16 cellular contexts compared by ENCODE assay signal in genomic region chr1:65668368-65668767, GRCh38.
DNase-seq lines count a peak whose midpoint lies in the region; ATAC-seq, FAIRE-seq and TF ChIP-seq lines count a peak whose summit lies in the region.
"Had no signal": no experiment of that assay in that cellular context is flagged by ENCODE, and none has a peak within 500 bp of the region (broad histone marks: within the 10 kb centered on the region; RNA-seq: fewer than 3 reads in every experiment).

No MANE protein-coding gene starts in this region.

- DNase-seq in Daoy (ENCODE audit: low read depth) (peak; percentile 21), HS-27A (ENCODE audit: low read depth) (peak; percentile 49), astrocyte (ENCODE audit: low read depth) (no peak), glomerular visceral epithelial cell (ENCODE audit: extremely low spot score) (peak; percentile 8), BE2C (no peak), NCI-H82 (lab: John Stamatoyannopoulos, UW) (no peak), GM12891 (ENCODE audit: insufficient read length, low spot score) (no peak)
- DNase-seq: Caco-2; CD8-positive, alpha-beta memory T cell; DND-41; KBM-7 had no signal

- H3K4me3 ChIP-seq in astrocyte (ENCODE audit: insufficient read depth, low read depth, low read length) (no peak overlapping the region), BE2C (ENCODE audit: low read depth, low read length) (no peak overlapping the region), gastroesophageal sphincter (no peak overlapping the region)
- H3K4me3 ChIP-seq: BLaER1 had no signal

- H3K4me3 Mint-ChIP-seq in astrocyte (ENCODE audit: unreplicated experiment): no peak overlapping the region
- H3K4me3 Mint-ChIP-seq: CD8-positive, alpha-beta memory T cell had no signal

- H3K4me2 ChIP-seq in astrocyte (ENCODE audit: low read length): no peak overlapping the region
- H3K4me2 ChIP-seq: BLaER1 had no signal

- H3K9me3 Mint-ChIP-seq in astrocyte (ENCODE audit: unreplicated experiment): peaks cover 8% of the 10 kb centered on the region

- no peak for TF ChIP-seq CTCF in astrocyte (IDR thresholded peaks at IDR 0.05; ENCODE audit: insufficient read depth, low read depth, low read length)
- TF ChIP-seq CTCF in BE2C (IDR thresholded peaks at IDR 0.05; ENCODE audit: low read depth, low read length): no peak
- no peak for TF ChIP-seq CTCF in gastroesophageal sphincter (IDR thresholded peaks at IDR 0.05)

- H3K79me2 ChIP-seq in astrocyte (ENCODE audit: insufficient read depth, low read length): no peaks in the 10 kb centered on the region

- H3K9me3 ChIP-seq in astrocyte (ENCODE audit: insufficient read depth, low read depth, low read length): no peaks in the 10 kb centered on the region
- H3K9me3 ChIP-seq in BE2C: no peaks in the 10 kb centered on the region
- peaks cover 0 to 26% (median 0%) of the 10 kb centered on the region in 3 donors for H3K9me3 ChIP-seq in gastroesophageal sphincter
- H3K9me3 ChIP-seq: Caco-2 had no signal

- no peak for FAIRE-seq in astrocyte (lab: Jason Lieb, UNC)
- FAIRE-seq in GM12891 (lab: Jason Lieb, UNC): no peak
- FAIRE-seq: GM12892, H54 had no signal

- no peaks in the 10 kb centered on the region for H3K36me3 Mint-ChIP-seq in astrocyte (ENCODE audit: low read depth, unreplicated experiment)
- H3K36me3 Mint-ChIP-seq: CD8-positive, alpha-beta memory T cell had no signal

- peak overlapping the region; percentile 58 for H3K27ac Mint-ChIP-seq in astrocyte (ENCODE audit: unreplicated experiment)
- H3K27ac Mint-ChIP-seq: CD8-positive, alpha-beta memory T cell had no signal

- no peaks in the 10 kb centered on the region for H3K4me1 ChIP-seq in astrocyte (ENCODE audit: insufficient read depth, low read length)
- H3K4me1 ChIP-seq in BE2C: no peaks in the 10 kb centered on the region
- H3K4me1 ChIP-seq in gastroesophageal sphincter: no peaks in the 10 kb centered on the region
- H3K4me1 ChIP-seq: BLaER1, Caco-2 had no signal

- TF ChIP-seq POLR2A in gastroesophageal sphincter (IDR thresholded peaks at IDR 0.05): no peak
- TF ChIP-seq POLR2A in GM12891 (IDR thresholded peaks at IDR 0.05; ENCODE audit: low read depth, low read length): no peak

- no peaks in the 10 kb centered on the region for H3K27me3 Mint-ChIP-seq in astrocyte (ENCODE audit: low read depth, unreplicated experiment)

- no peak for TF ChIP-seq EP300 in gastroesophageal sphincter (IDR thresholded peaks at IDR 0.05)

- no peaks in the 10 kb centered on the region for H3K36me3 ChIP-seq in astrocyte (ENCODE audit: insufficient read depth, low read length)
- no peaks in the 10 kb centered on the region for H3K36me3 ChIP-seq in BE2C
- H3K36me3 ChIP-seq in gastroesophageal sphincter: no peaks in the 10 kb centered on the region
- H3K36me3 ChIP-seq: BLaER1 had no signal

- no peaks in the 10 kb centered on the region for H3K27me3 ChIP-seq in astrocyte (ENCODE audit: insufficient read depth, low read length)
- H3K27me3 ChIP-seq in BE2C: no peaks in the 10 kb centered on the region
- peaks cover 5% of the 10 kb centered on the region for H3K27me3 ChIP-seq in gastroesophageal sphincter
- H3K27me3 ChIP-seq: BLaER1 had no signal

- H3K4me1 Mint-ChIP-seq in astrocyte (ENCODE audit: low read depth, unreplicated experiment): peaks cover 5% of the 10 kb centered on the region
- H3K4me1 Mint-ChIP-seq: CD8-positive, alpha-beta memory T cell had no signal

- H2AFZ ChIP-seq in astrocyte (ENCODE audit: low read depth, low read length): no peak overlapping the region

- H4K20me1 ChIP-seq in astrocyte (ENCODE audit: insufficient read depth, low read length): no peaks in the 10 kb centered on the region
- H4K20me1 ChIP-seq: BLaER1 had no signal

- no peak overlapping the region for H3K9ac ChIP-seq in astrocyte (ENCODE audit: low read length)
- H3K9ac ChIP-seq: BLaER1 had no signal

- H3K27ac ChIP-seq in astrocyte (ENCODE audit: low read depth, low read length) (no peak overlapping the region), gastroesophageal sphincter (no peak overlapping the region)
- H3K27ac ChIP-seq: 22Rv1, BLaER1 had no signal

- ATAC-seq in gastroesophageal sphincter: no peak

TF ChIP-seq in GM12891, 5 proteins besides CTCF, POLR2A, EP300 and RAD21:
- TF ChIP-seq TAF1 (IDR thresholded peaks at IDR 0.05; ENCODE audit: low read depth, low read length) (no peak), POLR2AphosphoS5 (IDR thresholded peaks at IDR 0.05; ENCODE audit: low read depth, low read length) (no peak), PAX5 (IDR thresholded peaks at IDR 0.05; ENCODE audit: insufficient read depth, low read length, severe bottlenecking) (no peak), POU2F2 (IDR thresholded peaks at IDR 0.05; ENCODE audit: low read depth, low read length) (no peak), SPI1 (IDR thresholded peaks at IDR 0.05; ENCODE audit: low read depth, low read length) (no peak)
TF ChIP-seq in GM12891: peak in this region for 0.

Comparison
In these comparisons a context has a peak if more than half of its experiments do, and no peak if none do; other contexts are left out.
1. DNase-seq: peak in Daoy (single experiment), HS-27A (single experiment) and glomerular visceral epithelial cell (single experiment); none in astrocyte (single experiment), BE2C (single experiment), NCI-H82 (single experiment) and GM12891 (single experiment).